ENCODE assay signal across 21 cellular contexts in genomic region chr20:42442728-42443127, GRCh38.
"Had no signal": no experiment of that assay in that cellular context is flagged by ENCODE, and none has a peak within 500 bp of the region (broad histone marks: within the 10 kb centered on the region; RNA-seq: fewer than 3 reads in every experiment).

No MANE protein-coding gene starts in this region.

- DNase-seq: activated CD4-positive, alpha-beta T cell treated with anti-CD3 and anti-CD28 coated beads for 36 hours; activated CD4-positive, alpha-beta T cell treated with anti-CD3 and anti-CD28 coated beads, Interleukin-2, amount 50 U/mL, for 4 hours; activated CD8-positive, alpha-beta memory T cell treated with anti-CD3 and anti-CD28 coated beads for 24 hours; activated CD8-positive, alpha-beta memory T cell treated with anti-CD3 and anti-CD28 coated beads, Interleukin-2, amount 50 U/mL, for 4 hours; activated naive CD4-positive, alpha-beta T cell; activated T-cell treated with anti-CD3 and anti-CD28 coated beads, Interleukin-2, amount 50 U/mL, for 24 hours; adrenal gland; colonic mucosa; effector memory CD8-positive, alpha-beta T cell; naive thymus-derived CD4-positive, alpha-beta T cell; occipital lobe; spleen; stimulated activated CD4-positive, alpha-beta T cell treated with anti-CD3 and anti-CD28 coated beads, Interleukin-4, amount 100 ng/mL, for 1 hour; stimulated activated naive CD4-positive, alpha-beta T cell; T-cell; thyroid gland had no signal

- H3K27ac ChIP-seq: adrenal gland, ascending aorta, breast epithelium, colonic mucosa, spleen, thyroid gland had no signal

- H3K4me3 ChIP-seq: adrenal gland, ascending aorta, breast epithelium, colonic mucosa, dorsolateral prefrontal cortex, spleen, thyroid gland had no signal

- H3K9me3 ChIP-seq: adrenal gland, ascending aorta, breast epithelium, colonic mucosa, spleen, thyroid gland had no signal

- H3K27me3 ChIP-seq: adrenal gland, ascending aorta, breast epithelium, colonic mucosa, dorsolateral prefrontal cortex, spleen, thyroid gland had no signal

- H3K36me3 ChIP-seq: adrenal gland, ascending aorta, breast epithelium, colonic mucosa, spleen, thyroid gland had no signal

- ATAC-seq: activated CD4-positive, alpha-beta T cell treated with anti-CD3 and anti-CD28 coated beads for 36 hours; effector memory CD8-positive, alpha-beta T cell; esophagus mucosa; naive thymus-derived CD4-positive, alpha-beta T cell; T-cell; WTC11 had no signal

- H3K4me1 ChIP-seq: adrenal gland, ascending aorta, breast epithelium, colonic mucosa, spleen, thyroid gland had no signal
